21 cellular contexts compared by ENCODE assay signal in genomic region chr3:13616359-13616758, GRCh38.
"Had no signal": no experiment of that assay in that cellular context is flagged by ENCODE, and none has a peak within 500 bp of the region (broad histone marks: within the 10 kb centered on the region; RNA-seq: fewer than 3 reads in every experiment).

No MANE protein-coding gene starts in this region.

- H3K9ac ChIP-seq: parathyroid adenoma had no signal

- H3K27ac ChIP-seq: epithelial cell of prostate, esophagus muscularis mucosa, gastrocnemius medialis, heart right ventricle, left lung, parathyroid adenoma, psoas muscle, stomach, thoracic aorta, transverse colon had no signal

- H3K4me3 ChIP-seq: esophagus muscularis mucosa, gastrocnemius medialis, heart right ventricle, left lung, psoas muscle, stomach, thoracic aorta, transverse colon had no signal

- ATAC-seq: effector memory CD8-positive, alpha-beta T cell; gastrocnemius medialis; heart right ventricle; left lung; natural killer cell; psoas muscle; sciatic nerve had no signal

- H2AFZ ChIP-seq: parathyroid adenoma had no signal

- H3K36me3 ChIP-seq: gastrocnemius medialis, left lung, stomach, thoracic aorta, transverse colon had no signal

- H3K36me3 Mint-ChIP-seq: natural killer cell had no signal

- H3K4me3 Mint-ChIP-seq: dendritic cell treated with granulocyte-macrophage colony-stimulating factor and Interleukin-4, amounts not matched to agents 40 ng/mL and 50 ng/mL, for 4 days; effector memory CD8-positive, alpha-beta T cell; natural killer cell had no signal

- H3K27me3 ChIP-seq: esophagus muscularis mucosa, gastrocnemius medialis, heart right ventricle, left lung, stomach, transverse colon had no signal

- DNase-seq: effector memory CD8-positive, alpha-beta T cell; gastrocnemius medialis; heart right ventricle; islet precursor cell; mammary epithelial cell; natural killer cell; psoas muscle; retina; stimulated activated CD4-positive, alpha-beta T cell treated with anti-CD3 and anti-CD28 coated beads, Interleukin-2, amount 100 ng/mL, for 24 hours; stimulated activated CD4-positive, alpha-beta T cell treated with anti-CD3 and anti-CD28 coated beads, Interleukin-4, amount 100 ng/mL, for 4 hours; stimulated activated naive CD4-positive, alpha-beta T cell; stomach; substantia nigra; transverse colon had no signal

- H3K27ac Mint-ChIP-seq: dendritic cell treated with granulocyte-macrophage colony-stimulating factor and Interleukin-4, amounts not matched to agents 40 ng/mL and 50 ng/mL, for 4 days; effector memory CD8-positive, alpha-beta T cell; natural killer cell had no signal

- H3K27me3 Mint-ChIP-seq: dendritic cell treated with granulocyte-macrophage colony-stimulating factor and Interleukin-4, amounts not matched to agents 40 ng/mL and 50 ng/mL, for 4 days had no signal

- H3K9me3 Mint-ChIP-seq: dendritic cell treated with granulocyte-macrophage colony-stimulating factor and Interleukin-4, amounts not matched to agents 40 ng/mL and 50 ng/mL, for 4 days had no signal

- H3K4me1 ChIP-seq: esophagus muscularis mucosa, gastrocnemius medialis, heart right ventricle, left lung, parathyroid adenoma, psoas muscle, stomach, transverse colon had no signal

- H3K9me3 ChIP-seq: esophagus muscularis mucosa, gastrocnemius medialis, psoas muscle, thoracic aorta, transverse colon had no signal
